Comparison of ENCODE assay signal across 1 cellular context in the genomic region with DNA sequence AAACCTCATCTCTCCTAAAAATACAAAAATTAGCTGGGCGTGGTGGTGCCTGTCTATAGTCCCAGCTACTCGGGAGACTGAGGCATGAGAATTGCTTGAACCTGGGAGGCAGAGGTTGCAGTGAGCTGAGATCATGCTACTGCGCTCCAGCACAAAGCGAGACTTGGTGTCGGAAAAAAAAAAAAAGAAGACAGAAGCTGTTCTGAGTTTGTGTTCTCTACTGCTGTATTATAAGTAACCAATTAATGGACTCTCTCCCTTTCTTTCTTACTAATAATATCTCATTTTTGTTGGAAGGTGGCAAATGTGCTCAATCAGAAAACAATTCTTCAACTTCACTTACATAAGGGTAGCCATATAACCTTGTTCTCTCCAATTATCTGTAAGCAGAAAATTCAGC.
TF ChIP-seq lines count a peak whose summit lies in the region.

No MANE protein-coding gene starts in this region.

TF ChIP-seq in liver, 16 proteins besides CTCF, POLR2A, EP300 and RAD21 (continued from another document):
- TF ChIP-seq, protein P1, sequence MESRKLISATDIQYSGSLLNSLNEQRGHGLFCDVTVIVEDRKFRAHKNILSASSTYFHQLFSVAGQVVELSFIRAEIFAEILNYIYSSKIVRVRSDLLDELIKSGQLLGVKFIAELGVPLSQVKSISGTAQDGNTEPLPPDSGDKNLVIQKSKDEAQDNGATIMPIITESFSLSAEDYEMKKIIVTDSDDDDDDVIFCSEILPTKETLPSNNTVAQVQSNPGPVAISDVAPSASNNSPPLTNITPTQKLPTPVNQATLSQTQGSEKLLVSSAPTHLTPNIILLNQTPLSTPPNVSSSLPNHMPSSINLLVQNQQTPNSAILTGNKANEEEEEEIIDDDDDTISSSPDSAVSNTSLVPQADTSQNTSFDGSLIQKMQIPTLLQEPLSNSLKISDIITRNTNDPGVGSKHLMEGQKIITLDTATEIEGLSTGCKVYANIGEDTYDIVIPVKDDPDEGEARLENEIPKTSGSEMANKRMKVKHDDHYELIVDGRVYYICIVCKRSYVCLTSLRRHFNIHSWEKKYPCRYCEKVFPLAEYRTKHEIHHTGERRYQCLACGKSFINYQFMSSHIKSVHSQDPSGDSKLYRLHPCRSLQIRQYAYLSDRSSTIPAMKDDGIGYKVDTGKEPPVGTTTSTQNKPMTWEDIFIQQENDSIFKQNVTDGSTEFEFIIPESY (IDR thresholded peaks at IDR 0.05): no peak
- peak; percentile 14 to 20 for TF ChIP-seq HNF4A (conservative IDR thresholded peaks at IDR 0.05)
